Comparison of ENCODE assay signal across 12 cellular contexts in the genomic region with DNA sequence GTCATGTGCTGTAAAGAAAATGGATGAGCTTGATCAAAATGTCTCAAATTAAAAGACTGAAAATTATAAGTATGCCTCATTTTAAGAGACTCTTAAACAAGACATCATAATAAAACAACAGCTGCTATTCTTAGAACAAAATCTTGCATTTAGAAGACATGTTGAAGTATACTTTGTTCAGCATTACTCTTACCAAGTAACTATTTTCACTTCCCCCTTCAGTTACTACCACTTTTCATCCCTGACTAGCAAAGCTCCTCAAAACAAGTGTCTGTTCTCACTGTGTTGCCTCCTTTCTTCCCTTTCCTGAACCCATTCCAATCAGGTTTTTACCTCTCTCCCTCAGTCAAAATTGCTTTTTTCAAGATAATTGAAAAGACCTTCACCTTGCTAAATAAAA. TPM values are rescaled to one million over a fixed set of nuclear protein-coding genes. Genes with fewer than 3 reads are reported as not detected.
DNase-seq lines count a peak whose midpoint lies in the region; ATAC-seq and TF ChIP-seq lines count a peak whose summit lies in the region.
"Had no signal": no experiment of that assay in that cellular context is flagged by ENCODE, and none has a peak within 500 bp of the region (broad histone marks: within the 10 kb centered on the region; RNA-seq: fewer than 3 reads in every experiment).

No MANE protein-coding gene starts in this region.

- DNase-seq in activated B cell treated with CpG ODN at 0.5 μM for 24 hours (no peak), lower leg skin (ENCODE audit: low spot score in 2 of 2) (no peak), left cardiac atrium (no peak)
- DNase-seq in activated T-cell treated with anti-CD3 and anti-CD28 coated beads, Interleukin-2, amount 50 U/mL, for 48 hours = no peak
- no peak for DNase-seq in stimulated activated CD4-positive, alpha-beta T cell treated with anti-CD3 and anti-CD28 coated beads, Interleukin-4, amount 100 ng/mL, for 1 hour
- DNase-seq: activated CD4-positive, alpha-beta memory T cell treated with anti-CD3 and anti-CD28 coated beads, Interleukin-2, amount 10 ng/mL, durations not matched to agents 7 days and 5 days; NCI-H1092 treated with DMSO at 0.1 percent for 48 hours had no signal

- intact Hi-C loops in activated B cell treated with CpG ODN at 0.5 μM for 24 hours (cut with micrococcal nuclease) = no loop called here
- intact Hi-C loops in lower leg skin (cut with DNase I; ENCODE audit: low total_unique reads) = no loop called here
- intact Hi-C loops in left cardiac atrium (cut with DNase I) = no loop called here

- H3K27me3 Mint-ChIP-seq in activated B cell treated with CpG ODN at 0.5 μM for 24 hours = no peaks in the 10 kb centered on the region
- H3K27me3 Mint-ChIP-seq: activated CD4-positive, alpha-beta memory T cell treated with anti-CD3 and anti-CD28 coated beads, Interleukin-2, amount 10 ng/mL, durations not matched to agents 7 days and 5 days had no signal

- H3K36me3 Mint-ChIP-seq in activated B cell treated with CpG ODN at 0.5 μM for 24 hours (ENCODE audit: low read depth) = peaks cover 2% of the 10 kb centered on the region

- TF ChIP-seq CTCF in activated B cell treated with CpG ODN at 0.5 μM for 24 hours (IDR thresholded peaks at IDR 0.05) (no peak), lower leg skin (IDR thresholded peaks at IDR 0.05) (no peak)

- CTCF ChIA-PET in activated B cell treated with CpG ODN at 0.5 μM for 24 hours (lab: Charles Lee) = interaction anchor here (1.2 kb wide), 1 partner anchor 32 kb away, joined by 4 read pairs; the partner anchor contains the start of gene ELAPOR2

- POLR2A ChIA-PET in activated B cell treated with CpG ODN at 0.5 μM for 24 hours (lab: Charles Lee) = no interaction called here

- H3K4me1 Mint-ChIP-seq in activated B cell treated with CpG ODN at 0.5 μM for 24 hours = peaks cover 2% of the 10 kb centered on the region
- H3K4me1 Mint-ChIP-seq: activated CD4-positive, alpha-beta memory T cell treated with anti-CD3 and anti-CD28 coated beads, Interleukin-2, amount 10 ng/mL, durations not matched to agents 7 days and 5 days; activated naive CD4-positive, alpha-beta T cell treated with anti-CD3 and anti-CD28 coated beads, Interleukin-2, amount 50 U/mL, for 24 hours had no signal

- peak overlapping the region; percentile 22 for H3K27ac Mint-ChIP-seq in activated B cell treated with CpG ODN at 0.5 μM for 24 hours
- H3K27ac Mint-ChIP-seq: activated CD4-positive, alpha-beta memory T cell treated with anti-CD3 and anti-CD28 coated beads, Interleukin-2, amount 10 ng/mL, durations not matched to agents 7 days and 5 days; activated naive CD4-positive, alpha-beta T cell treated with anti-CD3 and anti-CD28 coated beads, Interleukin-2, amount 50 U/mL, for 24 hours; T-helper 1 cell treated with Interleukin-12 subunit alpha and Interleukin-12 subunit beta and Interleukin-4 antibody, amounts not matched to agents 30 μg/mL and 1 μg/mL, for 36 hours had no signal

- no peak overlapping the region for H3K4me3 ChIP-seq in lower leg skin (ENCODE audit: low read depth, poor library complexity, severe bottlenecking)

- no peak for TF ChIP-seq POLR2A in lower leg skin (IDR thresholded peaks at IDR 0.05)

- no peak overlapping the region for H3K4me3 Mint-ChIP-seq in activated B cell treated with CpG ODN at 0.5 μM for 24 hours
- H3K4me3 Mint-ChIP-seq: activated CD4-positive, alpha-beta memory T cell treated with anti-CD3 and anti-CD28 coated beads, Interleukin-2, amount 10 ng/mL, durations not matched to agents 7 days and 5 days; activated naive CD4-positive, alpha-beta T cell treated with anti-CD3 and anti-CD28 coated beads, Interleukin-2, amount 50 U/mL, for 24 hours; T-helper 1 cell treated with Interleukin-12 subunit alpha and Interleukin-12 subunit beta and Interleukin-4 antibody, amounts not matched to agents 30 μg/mL and 1 μg/mL, for 36 hours had no signal

- ATAC-seq in GM18873 (IDR thresholded peaks at IDR 0.05; ENCODE audit: low FRiP score, unreplicated experiment) (peak; percentile 84), GM21576 (IDR thresholded peaks at IDR 0.05; ENCODE audit: unreplicated experiment) (peak; percentile 92), HG03095 (IDR thresholded peaks at IDR 0.05; ENCODE audit: unreplicated experiment) (peak; percentile 88), activated B cell treated with CpG ODN at 0.5 μM for 24 hours (ENCODE audit: low read depth) (peak; percentile 65), left cardiac atrium (no peak)

- peaks cover 4% of the 10 kb centered on the region for H3K9me3 Mint-ChIP-seq in activated B cell treated with CpG ODN at 0.5 μM for 24 hours
- H3K9me3 Mint-ChIP-seq: activated naive CD4-positive, alpha-beta T cell treated with anti-CD3 and anti-CD28 coated beads, Interleukin-2, amount 50 U/mL, for 24 hours had no signal

RNA-seq across cellular contexts. Expression of gene ELAPOR2, which starts 31.6 kb away (rescaled TPM):
- total RNA-seq in activated B cell treated with CpG ODN at 0.5 μM for 24 hours (4.5 and 5.1 TPM in 2 replicates), lower leg skin (10 to 100 TPM in 1 of 4 donors, 1 to 10 TPM in 3; 2.4 to 11.0 (median 6.1) TPM), left cardiac atrium (1 to 10 TPM; 8.0 to 9.5 TPM)

Comparison
In these comparisons a context has a peak if more than half of its experiments do, and no peak if none do; other contexts are left out.
1. ATAC-seq: peak in GM18873 (single experiment), GM21576 (single experiment), HG03095 (single experiment) and activated B cell treated with CpG ODN at 0.5 μM for 24 hours (single experiment); none in left cardiac atrium (0 of 2).